16 cellular contexts compared by ENCODE assay signal in the genomic region with DNA sequence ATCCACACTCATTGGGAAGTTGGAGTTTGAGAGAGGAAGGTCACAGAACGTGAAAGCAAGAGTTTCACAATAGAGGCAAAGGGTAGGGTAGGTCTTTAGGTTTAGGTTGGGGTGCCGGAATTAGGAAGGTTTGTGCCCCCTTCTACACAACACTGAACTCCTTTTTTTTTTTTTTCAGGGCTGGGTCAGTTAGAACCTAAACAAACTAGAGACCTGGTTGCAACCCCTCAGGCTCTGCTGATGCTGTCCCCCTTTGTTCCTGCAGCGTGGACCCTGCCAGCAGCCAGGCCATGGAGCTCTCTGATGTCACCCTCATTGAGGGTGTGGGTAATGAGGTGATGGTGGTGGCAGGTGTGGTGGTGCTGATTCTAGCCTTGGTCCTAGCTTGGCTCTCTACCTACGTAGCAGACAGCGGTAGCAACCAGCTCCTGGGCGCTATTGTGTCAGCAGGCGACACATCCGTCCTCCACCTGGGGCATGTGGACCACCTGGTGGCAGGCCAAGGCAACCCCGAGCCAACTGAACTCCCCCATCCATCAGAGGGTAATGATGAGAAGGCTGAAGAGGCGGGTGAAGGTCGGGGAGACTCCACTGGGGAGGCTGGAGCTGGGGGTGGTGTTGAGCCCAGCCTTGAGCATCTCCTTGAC. TPM values are rescaled to one million over a fixed set of nuclear protein-coding genes. Genes with fewer than 3 reads are reported as not detected.
DNase-seq lines count a peak whose midpoint lies in the region; ATAC-seq and TF ChIP-seq lines count a peak whose summit lies in the region.
"Had no signal": no experiment of that assay in that cellular context is flagged by ENCODE, and none has a peak within 500 bp of the region (broad histone marks: within the 10 kb centered on the region; RNA-seq: fewer than 3 reads in every experiment).

No MANE protein-coding gene starts in this region.

- no peak overlapping the region for H3K9ac ChIP-seq in endodermal cell (ENCODE audit: extremely low read depth, low read length, poor library complexity, severe bottlenecking)

- H3K27me3 Mint-ChIP-seq in T-helper 2 cell treated with Interferon-gamma antibody and Interleukin-4, amounts not matched to agents 5 μg/mL and 100 μg/mL, for 36 hours (ENCODE audit: low read depth) = no peaks in the 10 kb centered on the region
- H3K27me3 Mint-ChIP-seq in endodermal cell (ENCODE audit: insufficient read depth) = no peaks in the 10 kb centered on the region
- no peaks in the 10 kb centered on the region for H3K27me3 Mint-ChIP-seq in osteocyte (ENCODE audit: unreplicated experiment)

- peaks cover 34% of the 10 kb centered on the region for H3K79me2 ChIP-seq in PC-9 (ENCODE audit: low read depth)

- H3K9me3 ChIP-seq in PC-9 (ENCODE audit: insufficient read depth, low read depth) (no peaks in the 10 kb centered on the region), endodermal cell (ENCODE audit: control insufficient read depth, low read length) (no peaks in the 10 kb centered on the region)
- H3K9me3 ChIP-seq: adrenal gland, prostate gland had no signal

- 95% methylated on average over 10 of the region's 11 CpGs; no CpG with 5 or more reads in 1 of the 2 experiments for WGBS in endodermal cell (ENCODE audit: insufficient coverage in 1 of 2, insufficient read length in 1 of 2), 2 experiments

- peaks cover 25% of the 10 kb centered on the region for H3K36me3 Mint-ChIP-seq in T-helper 2 cell treated with Interferon-gamma antibody and Interleukin-4, amounts not matched to agents 5 μg/mL and 100 μg/mL, for 36 hours (ENCODE audit: low read depth)
- H3K36me3 Mint-ChIP-seq in endodermal cell (ENCODE audit: low read depth) (peaks cover 26% of the 10 kb centered on the region), osteocyte (ENCODE audit: unreplicated experiment) (peaks cover 4% of the 10 kb centered on the region)

- intact Hi-C loops in PC-9 (cut with micrococcal nuclease; ENCODE audit: unreplicated experiment) = no loop called here

- H3K27ac ChIP-seq in PC-9 = no peak overlapping the region
- no peak overlapping the region for H3K27ac ChIP-seq in endodermal cell (ENCODE audit: low read depth, low read length)
- H3K27ac ChIP-seq: HL-60 had no signal

- no TSS peak for BruUV-seq in PC-9 (replicated peaks; lab: Mats Ljungman, UMichigan)

- H3K36me3 ChIP-seq in PC-9 (ENCODE audit: low read depth) (no peaks in the 10 kb centered on the region; the same call in 1 of the 2 replicates), endodermal cell (ENCODE audit: control insufficient read depth, insufficient read depth, low read length) (peaks cover 36% of the 10 kb centered on the region)

- no peaks in the 10 kb centered on the region for H3K9me2 ChIP-seq in PC-9 (ENCODE audit: insufficient read depth)

- no peak for DNase-seq in T-helper 2 cell treated with Interferon-gamma antibody and Interleukin-4, amounts not matched to agents 5 μg/mL and 100 μg/mL, for 36 hours (ENCODE audit: low spot score)
- DNase-seq in T-helper 2 cell (no peak), PC-9 (no peak), endodermal cell (no peak), osteocyte (ENCODE audit: extremely low spot score, unreplicated experiment) (no peak), NCI-H1092 treated with DMSO at 0.1 percent for 48 hours (lab: John Stamatoyannopoulos, UW) (no peak), pons (ENCODE audit: low spot score) (no peak)
- DNase-seq: adrenal gland; left colon; NCI-H510A; stimulated activated CD4-positive, alpha-beta T cell treated with anti-CD3 and anti-CD28 coated beads, Interleukin-4, amount 100 ng/mL, for 4 hours had no signal

- peaks cover 31% of the 10 kb centered on the region for H3K4me1 ChIP-seq in PC-9 (replicated peaks; ENCODE audit: insufficient read depth)
- peaks cover 6% of the 10 kb centered on the region for H3K4me1 ChIP-seq in endodermal cell (ENCODE audit: control insufficient read depth, insufficient read depth, low read length)

- H3K27me3 ChIP-seq in PC-9 (ENCODE audit: insufficient read depth, low read depth) (no peaks in the 10 kb centered on the region), endodermal cell (ENCODE audit: control insufficient read depth, insufficient read depth, low read length, poor library complexity, severe bottlenecking) (no peaks in the 10 kb centered on the region)
- H3K27me3 ChIP-seq: adrenal gland had no signal

- H3K4me3 ChIP-seq in PC-9 (no peak overlapping the region), endodermal cell (ENCODE audit: low read length) (no peak overlapping the region)
- H3K4me3 ChIP-seq: prostate gland had no signal

- H2AFZ ChIP-seq in PC-9 = no peak overlapping the region

- peak overlapping the region; percentile 99 for H3K4me3 Mint-ChIP-seq in T-helper 2 cell treated with Interferon-gamma antibody and Interleukin-4, amounts not matched to agents 5 μg/mL and 100 μg/mL, for 36 hours
- H3K4me3 Mint-ChIP-seq in endodermal cell (no peak overlapping the region), osteocyte (ENCODE audit: unreplicated experiment) (no peak overlapping the region)

- POLR2A ChIA-PET in PC-9 (lab: Charles Lee; ENCODE audit: unreplicated experiment) = interaction anchor here (0.6 kb wide), 1 partner anchor 10 kb away, joined by 4 read pairs; no protein-coding TSS in a partner anchor

- no peaks in the 10 kb centered on the region for H3K9me3 Mint-ChIP-seq in T-helper 2 cell treated with Interferon-gamma antibody and Interleukin-4, amounts not matched to agents 5 μg/mL and 100 μg/mL, for 36 hours
- H3K9me3 Mint-ChIP-seq in endodermal cell = no peaks in the 10 kb centered on the region
- H3K9me3 Mint-ChIP-seq in osteocyte (ENCODE audit: unreplicated experiment) = no peaks in the 10 kb centered on the region

- CTCF ChIA-PET in PC-9 (lab: Charles Lee) = no interaction called here

- H3K4me2 ChIP-seq in PC-9 = peak overlapping the region; percentile 99

- peaks cover 51% of the 10 kb centered on the region for H3F3A ChIP-seq in PC-9 (ENCODE audit: insufficient read depth, low read depth)

- H4K20me1 ChIP-seq in PC-9 (ENCODE audit: insufficient read depth) = peaks cover 9% of the 10 kb centered on the region; the same call in 1 of the 2 replicates

- ATAC-seq in GM19397 (IDR thresholded peaks at IDR 0.05; ENCODE audit: unreplicated experiment) = no peak
- ATAC-seq: left colon had no signal

- peaks cover 25% of the 10 kb centered on the region for H3K4me1 Mint-ChIP-seq in T-helper 2 cell treated with Interferon-gamma antibody and Interleukin-4, amounts not matched to agents 5 μg/mL and 100 μg/mL, for 36 hours (ENCODE audit: low read depth)
- H3K4me1 Mint-ChIP-seq in endodermal cell (peaks cover 15% of the 10 kb centered on the region), osteocyte (ENCODE audit: unreplicated experiment) (peaks cover 25% of the 10 kb centered on the region)

- H3K27ac Mint-ChIP-seq in T-helper 2 cell treated with Interferon-gamma antibody and Interleukin-4, amounts not matched to agents 5 μg/mL and 100 μg/mL, for 36 hours = peak overlapping the region; percentile 26
- H3K27ac Mint-ChIP-seq in endodermal cell = peak overlapping the region; percentile 99
- H3K27ac Mint-ChIP-seq in osteocyte (ENCODE audit: unreplicated experiment) = peak overlapping the region; percentile 56

- TF ChIP-seq CTCF in PC-9 (conservative IDR thresholded peaks at IDR 0.05) = no peak
- TF ChIP-seq CTCF in endodermal cell (conservative IDR thresholded peaks at IDR 0.05) = no peak
- no peak for TF ChIP-seq CTCF in osteocyte (IDR thresholded peaks at IDR 0.05)

RNA-seq across cellular contexts. Expression of gene TMUB2, which starts 2.1 kb away (rescaled TPM):
- total RNA-seq in PC-9 (2021) (39.2 and 45.5 TPM in 2 replicates), endodermal cell (10 to 100 TPM; 28.8 to 33.1 TPM), osteocyte (39.3 and 41.3 TPM in 2 replicates)
- polyA plus RNA-seq in endodermal cell (2013, experiment 1 of 2) = 43.4 TPM
- 38.5 TPM for polyA plus RNA-seq in endodermal cell (2013, experiment 2 of 2)

RNA-seq across cellular contexts. Expression of gene ATXN7L3, which starts 10.8 kb away (rescaled TPM):
- total RNA-seq in PC-9 (2021) (59.3 and 87.4 TPM in 2 replicates), endodermal cell (100 to 1,000 TPM; 118 to 144 TPM), osteocyte (86.2 and 89.0 TPM in 2 replicates)
- polyA plus RNA-seq in endodermal cell (2013, experiment 1 of 2) = 72.4 TPM
- polyA plus RNA-seq in endodermal cell (2013, experiment 2 of 2) = 72.5 TPM

RNA-seq across cellular contexts. Expression of gene ASB16, which starts 18.4 kb away (rescaled TPM):
- total RNA-seq in PC-9 (2021) (not detected in 2 replicates), endodermal cell (under 1 TPM in 1 of 2 donors, not detected in 1; 0.53 TPM), osteocyte (not detected in 2 replicates)
- polyA plus RNA-seq in endodermal cell (2013, experiment 1 of 2) = not detected
- 0.33 TPM for polyA plus RNA-seq in endodermal cell (2013, experiment 2 of 2)
- total RNA-seq: dermis microvascular lymphatic vessel endothelial cell, subcutaneous adipose tissue had no signal

RNA-seq across cellular contexts. Expression of gene UBTF, which starts 30.6 kb away (rescaled TPM):
- total RNA-seq in PC-9 (2021) (59.6 and 61.7 TPM in 2 replicates), endodermal cell (10 to 100 TPM; 62.0 to 89.9 TPM), osteocyte (96.9 and 99.0 TPM in 2 replicates)
- polyA plus RNA-seq in endodermal cell (2013, experiment 1 of 2) = 51.0 TPM
- polyA plus RNA-seq in endodermal cell (2013, experiment 2 of 2) = 48.4 TPM

RNA-seq across cellular contexts. Expression of gene HROB, which starts 47.1 kb away (rescaled TPM):
- total RNA-seq in PC-9 (2021) (14.5 and 15.7 TPM in 2 replicates), endodermal cell (10 to 100 TPM; 20.9 to 23.4 TPM), osteocyte (2.2 and 2.3 TPM in 2 replicates)
- 10.5 TPM for polyA plus RNA-seq in endodermal cell (2013, experiment 1 of 2)
- 12.0 TPM for polyA plus RNA-seq in endodermal cell (2013, experiment 2 of 2)

Comparison
In these comparisons a context has a peak if more than half of its experiments do, and no peak if none do; other contexts are left out.
1. H3K27ac Mint-ChIP-seq: peak in every context shown above with its lines; median percentile 99 in endodermal cell; 56 in osteocyte; 26 in T-helper 2 cell treated with Interferon-gamma antibody and Interleukin-4, amounts not matched to agents 5 μg/mL and 100 μg/mL, for 36 hours.